ENCODE assay signal across 21 cellular contexts in genomic region chr17:75763269-75763607, GRCh38. TPM values are rescaled to one million over a fixed set of nuclear protein-coding genes. Genes with fewer than 3 reads are reported as not detected.
DNase-seq lines count a peak whose midpoint lies in the region; ATAC-seq, FAIRE-seq and TF ChIP-seq lines count a peak whose summit lies in the region.
"Had no signal": no experiment of that assay in that cellular context is flagged by ENCODE, and none has a peak within 500 bp of the region (broad histone marks: within the 10 kb centered on the region; RNA-seq: fewer than 3 reads in every experiment).

No MANE protein-coding gene starts in this region.

- no peaks in the 10 kb centered on the region for H3K9me3 Mint-ChIP-seq in activated CD4-positive, alpha-beta T cell treated with anti-CD3 and anti-CD28 coated beads, Interleukin-2, amount 10 ng/mL, durations not matched to agents 7 days and 5 days
- no peaks in the 10 kb centered on the region for H3K9me3 Mint-ChIP-seq in osteocyte (ENCODE audit: unreplicated experiment)
- H3K9me3 Mint-ChIP-seq: activated B cell treated with CpG ODN at 0.5 μM for 24 hours had no signal

- no peak overlapping the region for H3K27ac Mint-ChIP-seq in activated CD4-positive, alpha-beta T cell treated with anti-CD3 and anti-CD28 coated beads, Interleukin-2, amount 10 ng/mL, durations not matched to agents 7 days and 5 days
- H3K27ac Mint-ChIP-seq in osteocyte (ENCODE audit: unreplicated experiment): no peak overlapping the region
- H3K27ac Mint-ChIP-seq: activated B cell treated with CpG ODN at 0.5 μM for 24 hours had no signal

- H3K36me3 Mint-ChIP-seq in activated CD4-positive, alpha-beta T cell treated with anti-CD3 and anti-CD28 coated beads, Interleukin-2, amount 10 ng/mL, durations not matched to agents 7 days and 5 days (ENCODE audit: low read depth): peaks cover 3% of the 10 kb centered on the region
- H3K36me3 Mint-ChIP-seq in osteocyte (ENCODE audit: unreplicated experiment): peaks cover 4% of the 10 kb centered on the region

- H3K27ac ChIP-seq in K562 (ENCODE audit: extremely low read depth, low read depth, low read length): no peak overlapping the region
- H3K27ac ChIP-seq: parathyroid adenoma had no signal

- POLR2A ChIA-PET in activated CD4-positive, alpha-beta T cell treated with anti-CD3 and anti-CD28 coated beads, Interleukin-2, amount 10 ng/mL, durations not matched to agents 7 days and 5 days (lab: Charles Lee): interaction anchor here (0.6 to 1.5 kb wide), 2 partner anchors 16 to 113 kb away, joined by 4 to 6 read pairs; a partner anchor contains a TSS
- POLR2A ChIA-PET in K562 (lab: Yijun Ruan, JAX): interaction anchor here (1.6 to 14.7 kb wide), 3 partner anchors 9 to 67 kb away, joined by 6 to 464 read pairs (median 8); a partner anchor contains a TSS

- H3K9me3 ChIP-seq in K562 (replicated peaks; ENCODE audit: control insufficient read depth, insufficient read depth, low read depth, low read length): no peaks in the 10 kb centered on the region
- H3K9me3 ChIP-seq: mucosa of descending colon, upper lobe of left lung had no signal

- H3K9me1 ChIP-seq in K562 (ENCODE audit: control insufficient read depth, insufficient read depth, low read length): peaks cover 4% of the 10 kb centered on the region

- H3K79me2 ChIP-seq in K562 (ENCODE audit: control insufficient read depth, insufficient read depth, low read length): no peaks in the 10 kb centered on the region
- H3K79me2 ChIP-seq: parathyroid adenoma had no signal

- no peaks in the 10 kb centered on the region for H3K27me3 Mint-ChIP-seq in activated CD4-positive, alpha-beta T cell treated with anti-CD3 and anti-CD28 coated beads, Interleukin-2, amount 10 ng/mL, durations not matched to agents 7 days and 5 days
- no peaks in the 10 kb centered on the region for H3K27me3 Mint-ChIP-seq in osteocyte (ENCODE audit: unreplicated experiment)
- H3K27me3 Mint-ChIP-seq: activated B cell treated with CpG ODN at 0.5 μM for 24 hours had no signal

- TF ChIP-seq EP300 in K562 (IDR thresholded peaks at IDR 0.05; ENCODE audit: low read length): no peak

- H2AFZ ChIP-seq in K562 (ENCODE audit: low read depth, low read length): no peak overlapping the region
- H2AFZ ChIP-seq: parathyroid adenoma had no signal

- DNase-seq in activated CD4-positive, alpha-beta T cell treated with anti-CD3 and anti-CD28 coated beads, Interleukin-2, amount 10 ng/mL, durations not matched to agents 7 days and 5 days: no peak
- no peak for DNase-seq in activated CD4-positive, alpha-beta T cell treated with anti-CD3 and anti-CD28 coated beads, Interleukin-2, amount 50 U/mL, for 48 hours
- DNase-seq in D341Med (ENCODE audit: low spot score): peak; percentile 29
- no peak for DNase-seq in K562 (ENCODE audit: extremely low read depth in 1 of 4, low spot score in 3 of 4)
- DNase-seq in osteocyte (ENCODE audit: extremely low spot score, unreplicated experiment): no peak
- no peak for DNase-seq in NCI-H1417 treated with DMSO at 0.1 percent for 48 hours (lab: John Stamatoyannopoulos, UW)
- DNase-seq in EL: no peak
- no peak for DNase-seq in C1 segment of cervical spinal cord (lab: John Stamatoyannopoulos, UW)
- DNase-seq: activated B cell treated with CpG ODN at 0.5 μM for 24 hours; activated CD8-positive, alpha-beta memory T cell treated with anti-CD3 and anti-CD28 coated beads, Interleukin-2, amount 50 U/mL, for 48 hours; GOT3; hypothalamus; NCI-H1417; NK-92 treated with Interleukin-12 subunit alpha and Interleukin-12 subunit beta, amount 100 ng/mL, for 24 hours; stimulated activated naive CD4-positive, alpha-beta T cell; upper lobe of left lung had no signal

- H3K36me3 ChIP-seq in K562 (ENCODE audit: control insufficient read depth, insufficient read depth, low read length): no peaks in the 10 kb centered on the region

- H3K4me2 ChIP-seq in K562 (ENCODE audit: insufficient read depth, low read length): no peak overlapping the region

- in situ Hi-C loops in K562 (cut with MboI): no loop called here

- peak overlapping the region in 1 of 2 experiments; percentile 65; a peak in 1 of 4 replicates for H3K9ac ChIP-seq in K562 (ENCODE audit: insufficient read depth in 1 of 2, low read depth in 2 of 2, low read length in 2 of 2)
- H3K9ac ChIP-seq: parathyroid adenoma had no signal

- TF ChIP-seq POLR2A in K562 (conservative IDR thresholded peaks at IDR 0.05): no peak

- ATAC-seq in K562: no peak
- ATAC-seq: Right ventricle myocardium inferior had no signal

- H3K4me1 ChIP-seq in K562 (replicated peaks in 1 of 2; ENCODE audit: control insufficient read depth in 2 of 2, insufficient read depth in 2 of 2, low read length in 2 of 2): peaks cover 12 to 44% of the 10 kb centered on the region in 2 experiments

- H3K27me3 ChIP-seq in K562 (ENCODE audit: control insufficient read depth in 2 of 2, insufficient read depth in 2 of 2, low read length in 2 of 2): no peaks in the 10 kb centered on the region
- H3K27me3 ChIP-seq: upper lobe of left lung had no signal

- H3K4me1 Mint-ChIP-seq in activated CD4-positive, alpha-beta T cell treated with anti-CD3 and anti-CD28 coated beads, Interleukin-2, amount 10 ng/mL, durations not matched to agents 7 days and 5 days: peaks cover 15% of the 10 kb centered on the region
- peaks cover 21% of the 10 kb centered on the region for H3K4me1 Mint-ChIP-seq in osteocyte (ENCODE audit: unreplicated experiment)

- CTCF ChIA-PET in activated CD4-positive, alpha-beta T cell treated with anti-CD3 and anti-CD28 coated beads, Interleukin-2, amount 10 ng/mL, durations not matched to agents 7 days and 5 days (lab: Charles Lee): interaction anchor here (0.6 to 5.9 kb wide), 7 partner anchors 10 to 98 kb away, joined by 3 to 64 read pairs (median 5); a partner anchor contains a TSS
- CTCF ChIA-PET in K562 (lab: Yijun Ruan, JAX; ENCODE audit: low intra/inter-chr PET ratio): no interaction called here

- H3K4me3 ChIP-seq in K562: no peak overlapping the region
- H3K4me3 ChIP-seq: mucosa of descending colon had no signal

- H3K4me3 Mint-ChIP-seq in activated CD4-positive, alpha-beta T cell treated with anti-CD3 and anti-CD28 coated beads, Interleukin-2, amount 10 ng/mL, durations not matched to agents 7 days and 5 days: peak overlapping the region; percentile 30
- peak overlapping the region; percentile 53 for H3K4me3 Mint-ChIP-seq in osteocyte (ENCODE audit: unreplicated experiment)

- H4K20me1 ChIP-seq in K562 (replicated peaks; ENCODE audit: control insufficient read depth, insufficient read depth, low read length): no peaks in the 10 kb centered on the region; the same call in 1 of the 2 replicates

- TF ChIP-seq CTCF in K562 (IDR thresholded peaks at IDR 0.05 in 2 of 3, conservative IDR thresholded peaks at IDR 0.05 in 1 of 3; ENCODE audit: insufficient read depth in 2 of 3, low read depth in 1 of 3, low read length in 3 of 3) (no peak), osteocyte (IDR thresholded peaks at IDR 0.05) (no peak)

- BruUV-seq in K562 (replicated peaks; lab: Mats Ljungman, UMichigan): no TSS peak

- TF ChIP-seq RAD21 in K562 (CRISPR knock-in tag; conservative IDR thresholded peaks at IDR 0.05 in 1 of 2, IDR thresholded peaks at IDR 0.05 in 1 of 2): no peak

- FAIRE-seq in K562 (lab: Jason Lieb, UNC): no peak
- FAIRE-seq: G401.6, GM12891 had no signal

- intact Hi-C loops in K562 (cut with micrococcal nuclease): loop anchor here (5.0 kb wide), 1 partner anchor 84 kb away; no protein-coding TSS in a partner anchor

- 94% methylated on average over 3 of the region's 3 CpGs for WGBS in K562 (ENCODE audit: insufficient coverage, low coverage, missing lambda C conversion rate)

RNA-seq across cellular contexts. Expression of gene GALK1, which starts 1.8 kb away (rescaled TPM):
- 10 to 100 TPM; 40.9 to 44.7 TPM for total RNA-seq in activated CD4-positive, alpha-beta T cell treated with anti-CD3 and anti-CD28 coated beads, Interleukin-2, amount 10 ng/mL, durations not matched to agents 7 days and 5 days
- 12.6 and 46.2 TPM in 2 replicates for total RNA-seq in K562 (2011; cell fraction: chromatin; rRNA removed; ENCODE audit: low replicate concordance)
- 46.2 and 53.6 TPM in 2 replicates for total RNA-seq in K562 (2011; cell fraction: nucleolus; rRNA removed)
- 21.6 and 27.1 TPM in 2 replicates for total RNA-seq in K562 (2011; cell fraction: nucleoplasm; rRNA removed)
- 51.6 and 58.5 TPM in 2 replicates for total RNA-seq in K562 (2014; rRNA removed)
- total RNA-seq in K562 (2014; rRNA removed; fragmentation: Illumina TruSeq; extraction: Trizol): 2.2 and 4.2 TPM in 2 replicates
- 23.2 and 23.4 TPM in 2 replicates for total RNA-seq in K562 (2015; rRNA removed; fragmentation: Illumina TruSeq; extraction: Trizol)
- 41.6 and 46.7 TPM in 2 replicates for total RNA-seq in K562 (2021)
- polyA plus RNA-seq in K562 (2011; rRNA removed): 17.4 and 31.4 TPM in 2 replicates
- 40.3 and 101 TPM in 2 replicates for polyA plus RNA-seq in K562 (2011; cell fraction: cytosol; rRNA removed)
- 71.0 and 91.6 TPM in 2 replicates for polyA plus RNA-seq in K562 (2011; cell fraction: nucleus; rRNA removed)
- polyA plus RNA-seq in K562 (2012): 29.9 and 60.2 TPM in 2 replicates
- polyA plus RNA-seq in K562 (2014; fragmentation: Illumina TruSeq; extraction: Trizol): 6.1 and 15.8 TPM in 2 replicates
- 1 to 10 TPM in 1 of 2 experiments, under 1 TPM in 1; 0.45 to 2.1 TPM for polyA plus RNA-seq in K562 (2014; fragmentation: Nextera tagmentation; extraction: Ambion mirVana)
- 36.4 and 40.3 TPM in 2 replicates for polyA plus RNA-seq in K562 (2014; rRNA removed)
- polyA minus RNA-seq in K562 (2011; rRNA and poly(A)+ RNA removed): 7.4 and 9.8 TPM in 2 replicates
- 23.4 and 30.8 TPM in 2 replicates for polyA minus RNA-seq in K562 (2011; cell fraction: cytosol; rRNA and poly(A)+ RNA removed)
- 18.3 and 25.1 TPM in 2 replicates for polyA minus RNA-seq in K562 (2011; cell fraction: nucleus; rRNA and poly(A)+ RNA removed)
- total RNA-seq in osteocyte: 30.3 and 31.2 TPM in 2 replicates

RNA-seq across cellular contexts. Expression of gene UNK, which starts 21.4 kb away (rescaled TPM):
- total RNA-seq in activated CD4-positive, alpha-beta T cell treated with anti-CD3 and anti-CD28 coated beads, Interleukin-2, amount 10 ng/mL, durations not matched to agents 7 days and 5 days: 10 to 100 TPM; 27.1 to 28.7 TPM
- 112 and 148 TPM in 2 replicates for total RNA-seq in K562 (2011; cell fraction: chromatin; rRNA removed; ENCODE audit: low replicate concordance)
- total RNA-seq in K562 (2011; cell fraction: nucleolus; rRNA removed): 60.9 and 67.9 TPM in 2 replicates
- 116 and 161 TPM in 2 replicates for total RNA-seq in K562 (2011; cell fraction: nucleoplasm; rRNA removed)
- total RNA-seq in K562 (2014; rRNA removed): 12.8 and 16.0 TPM in 2 replicates
- 24.8 and 27.6 TPM in 2 replicates for total RNA-seq in K562 (2014; rRNA removed; fragmentation: Illumina TruSeq; extraction: Trizol)
- total RNA-seq in K562 (2015; rRNA removed; fragmentation: Illumina TruSeq; extraction: Trizol): 25.8 and 27.7 TPM in 2 replicates
- 22.2 and 26.7 TPM in 2 replicates for total RNA-seq in K562 (2021)
- 38.6 and 38.7 TPM in 2 replicates for polyA plus RNA-seq in K562 (2011; rRNA removed)
- 17.7 and 26.9 TPM in 2 replicates for polyA plus RNA-seq in K562 (2011; cell fraction: cytosol; rRNA removed)
- 31.3 and 35.3 TPM in 2 replicates for polyA plus RNA-seq in K562 (2011; cell fraction: nucleus; rRNA removed)
- polyA plus RNA-seq in K562 (2012): 20.2 and 24.9 TPM in 2 replicates
- polyA plus RNA-seq in K562 (2014; fragmentation: Illumina TruSeq; extraction: Trizol): 36.5 and 38.1 TPM in 2 replicates
- polyA plus RNA-seq in K562 (2014; fragmentation: Nextera tagmentation; extraction: Ambion mirVana): 10 to 100 TPM; 13.7 to 18.8 TPM
- polyA plus RNA-seq in K562 (2014; rRNA removed): 24.2 and 25.4 TPM in 2 replicates
- 25.3 and 43.9 TPM in 2 replicates for polyA minus RNA-seq in K562 (2011; rRNA and poly(A)+ RNA removed)
- 6.6 and 14.4 TPM in 2 replicates for polyA minus RNA-seq in K562 (2011; cell fraction: cytosol; rRNA and poly(A)+ RNA removed)
- polyA minus RNA-seq in K562 (2011; cell fraction: nucleus; rRNA and poly(A)+ RNA removed): 17.8 and 34.1 TPM in 2 replicates
- total RNA-seq in osteocyte: 35.1 and 38.2 TPM in 2 replicates

RNA-seq across cellular contexts. Expression of gene ITGB4, which starts 42.0 kb away (rescaled TPM):
- under 1 TPM; 0.55 to 0.96 TPM for total RNA-seq in activated CD4-positive, alpha-beta T cell treated with anti-CD3 and anti-CD28 coated beads, Interleukin-2, amount 10 ng/mL, durations not matched to agents 7 days and 5 days
- 0.84 and 1.1 TPM in 2 replicates for total RNA-seq in K562 (2011; cell fraction: chromatin; rRNA removed; ENCODE audit: low replicate concordance)
- 1.7 and 2.4 TPM in 2 replicates for total RNA-seq in K562 (2011; cell fraction: nucleolus; rRNA removed)
- total RNA-seq in K562 (2011; cell fraction: nucleoplasm; rRNA removed): 1.4 and 1.9 TPM in 2 replicates
- total RNA-seq in K562 (2014; rRNA removed) (0.05 and 0.82 TPM in 2 replicates), K562 (2014; rRNA removed; fragmentation: Illumina TruSeq; extraction: Trizol) (not detected in 2 replicates), K562 (2015; rRNA removed; fragmentation: Illumina TruSeq; extraction: Trizol) (0.25 and 0.26 TPM in 2 replicates), K562 (2021) (0.89 and 2.8 TPM in 2 replicates), osteocyte (460 and 524 TPM in 2 replicates)
- polyA plus RNA-seq in K562 (2011; rRNA removed) (0.95 and 1.3 TPM in 2 replicates), K562 (2014; fragmentation: Illumina TruSeq; extraction: Trizol) (0.58 and 0.86 TPM in 2 replicates), K562 (2014; fragmentation: Nextera tagmentation; extraction: Ambion mirVana) (not detected), K562 (2014; rRNA removed) (0.93 and 1.2 TPM in 2 replicates)
- polyA plus RNA-seq in K562 (2011; cell fraction: cytosol; rRNA removed): 1.1 and 2.0 TPM in 2 replicates
- 2.3 and 2.6 TPM in 2 replicates for polyA plus RNA-seq in K562 (2011; cell fraction: nucleus; rRNA removed)
- 1.9 and 4.1 TPM in 2 replicates for polyA plus RNA-seq in K562 (2012)
- 0.24 and 0.32 TPM in 2 replicates for polyA minus RNA-seq in K562 (2011; rRNA and poly(A)+ RNA removed)
- polyA minus RNA-seq in K562 (2011; cell fraction: cytosol; rRNA and poly(A)+ RNA removed): 3.4 and 4.2 TPM in 2 replicates
- 0.89 and 1.2 TPM in 2 replicates for polyA minus RNA-seq in K562 (2011; cell fraction: nucleus; rRNA and poly(A)+ RNA removed)

Comparison
In these comparisons a context has a peak if more than half of its experiments do, and no peak if none do; other contexts are left out.
1. RNA of gene ITGB4, which starts 42.0 kb away (total RNA-seq): 460 to 524 TPM in osteocyte; 0.55 to 0.96 TPM in activated CD4-positive, alpha-beta T cell treated with anti-CD3 and anti-CD28 coated beads, Interleukin-2, amount 10 ng/mL, durations not matched to agents 7 days and 5 days and 0.05 to 2.8 TPM in K562; every median in the first group is over 100 times any median in the second.